ENCODE assay signal across 27 cellular contexts in genomic region chr11:72662036-72662435, GRCh38. TPM values are rescaled to one million over a fixed set of nuclear protein-coding genes. Genes with fewer than 3 reads are reported as not detected.
"Had no signal": no experiment of that assay in that cellular context is flagged by ENCODE, and none has a peak within 500 bp of the region (broad histone marks: within the 10 kb centered on the region; RNA-seq: fewer than 3 reads in every experiment).

No MANE protein-coding gene starts in this region.

- FAIRE-seq: endothelial cell of umbilical vein, islet of Langerhans had no signal

- DNase-seq: dermis blood vessel endothelial cell; effector memory CD4-positive, alpha-beta T cell; foreskin keratinocyte; heart right ventricle; hippocampal formation; left cardiac atrium; left lung; mesenchymal stem cell; midbrain; naive thymus-derived CD4-positive, alpha-beta T cell; nucleus accumbens; ovary; posterior cingulate gyrus; psoas muscle; sigmoid colon; stimulated activated CD4-positive, alpha-beta T cell treated with anti-CD3 and anti-CD28 coated beads, Interleukin-2, amount 100 ng/mL, for 24 hours; stimulated activated CD4-positive, alpha-beta T cell treated with anti-CD3 and anti-CD28 coated beads, Interleukin-4, amount 100 ng/mL, for 24 hours; stimulated activated naive CD4-positive, alpha-beta T cell treated with Interleukin-2 at 50 U/mL for 16 hours; stomach; thyroid gland had no signal

- H3K4me1 ChIP-seq: esophagus muscularis mucosa, foreskin keratinocyte, gastroesophageal sphincter, heart right ventricle, left lung, psoas muscle, sigmoid colon, stomach, thyroid gland, vagina had no signal

- H3K27me3 ChIP-seq: ovary, thyroid gland, vagina had no signal

- H3K27ac ChIP-seq: esophagus muscularis mucosa, foreskin keratinocyte, gastroesophageal sphincter, heart right ventricle, left lung, ovary, psoas muscle, sigmoid colon, stomach, thyroid gland, vagina had no signal

- ATAC-seq: foreskin keratinocyte; gastroesophageal sphincter; left cardiac atrium; left lung; naive thymus-derived CD4-positive, alpha-beta T cell; psoas muscle; right cardiac atrium; stimulated activated effector memory CD8-positive, alpha-beta T cell treated with anti-CD3 and anti-CD28 coated beads, Interleukin-12 subunit alpha, Interleukin-12 subunit beta, amount 100 ng/mL, for 72 hours had no signal

- H3K9me3 ChIP-seq: esophagus muscularis mucosa, gastroesophageal sphincter, heart right ventricle, left lung, ovary, psoas muscle, sigmoid colon, stomach, thyroid gland, vagina had no signal

- H3K4me3 ChIP-seq: esophagus muscularis mucosa, gastroesophageal sphincter, heart right ventricle, left lung, ovary, psoas muscle, sigmoid colon, stomach, thyroid gland, vagina had no signal

- H3K36me3 ChIP-seq: esophagus muscularis mucosa, gastroesophageal sphincter, heart right ventricle, left lung, ovary, sigmoid colon, stomach, thyroid gland, vagina had no signal

RNA-seq across cellular contexts. Expression of gene PDE2A, which starts 12.2 kb away (rescaled TPM):
- polyA plus RNA-seq: naive thymus-derived CD4-positive, alpha-beta T cell had no signal
